Comparison of ENCODE assay signal across 11 cellular contexts in genomic region chr6:138160329-138161117, GRCh38. TPM values are rescaled to one million over a fixed set of nuclear protein-coding genes. Genes with fewer than 3 reads are reported as not detected.
A peak's percentile ranks its signal among the peaks of the same experiment; 100 is the strongest.
DNase-seq lines count a peak whose midpoint lies in the region; ATAC-seq, FAIRE-seq and TF ChIP-seq lines count a peak whose summit lies in the region.
"Had no signal": no experiment of that assay in that cellular context is flagged by ENCODE, and none has a peak within 500 bp of the region (broad histone marks: within the 10 kb centered on the region; RNA-seq: fewer than 3 reads in every experiment).

No MANE protein-coding gene starts in this region.

- intact Hi-C loops in activated CD4-positive, alpha-beta memory T cell treated with anti-CD3 and anti-CD28 coated beads for 36 hours (cut with micrococcal nuclease): loop anchor here (5.0 kb wide), 1 partner anchor 242 kb away; the partner anchor contains the start of gene HEBP2

- no peaks in the 10 kb centered on the region for H3K36me3 Mint-ChIP-seq in activated CD4-positive, alpha-beta memory T cell treated with anti-CD3 and anti-CD28 coated beads for 36 hours

- no peak for TF ChIP-seq CTCF in A549 (IDR thresholded peaks at IDR 0.05)

- ATAC-seq in A549 (no peak), HG02938 (IDR thresholded peaks at IDR 0.05; ENCODE audit: unreplicated experiment) (no peak), HG03354 (IDR thresholded peaks at IDR 0.05; ENCODE audit: poor library complexity, severe bottlenecking, unreplicated experiment) (no peak)

- H3K27me3 ChIP-seq in H7 (ENCODE audit: control insufficient read depth, insufficient read depth, low read length) (peaks cover 36% of the 10 kb centered on the region), layer of hippocampus (ENCODE audit: control insufficient read depth, insufficient read depth, low read length) (no peaks in the 10 kb centered on the region)

- no peak for TF ChIP-seq POLR2A in A549 (IDR thresholded peaks at IDR 0.05; ENCODE audit: low read length)

- FAIRE-seq in A549 (lab: Jason Lieb, UNC): no peak

- no peaks in the 10 kb centered on the region for H3K9me3 ChIP-seq in A549

- DNase-seq in A549 (ENCODE audit: low read depth in 1 of 2, low spot score in 1 of 2): no peak
- no peak for DNase-seq in H7
- DNase-seq in activated CD4-positive, alpha-beta memory T cell treated with anti-CD3 and anti-CD28 coated beads for 36 hours: no peak
- no peak for DNase-seq in AG20443 (ENCODE audit: low spot score)
- DNase-seq in inferior parietal cortex (ENCODE audit: extremely low spot score): no peak

- H3K9me3 Mint-ChIP-seq in activated CD4-positive, alpha-beta memory T cell treated with anti-CD3 and anti-CD28 coated beads for 36 hours: no peaks in the 10 kb centered on the region

- whole genome bisulfite sequencing in A549 (ENCODE audit: missing lambda C conversion rate): 65% methylated on average over 12 of the region's 12 CpGs

- peaks cover 47% of the 10 kb centered on the region for H3K27me3 Mint-ChIP-seq in activated CD4-positive, alpha-beta memory T cell treated with anti-CD3 and anti-CD28 coated beads for 36 hours

- H3K4me3 ChIP-seq in A549 (no peak overlapping the region), H7 (ENCODE audit: insufficient read depth, low read depth, low read length) (peak overlapping the region; percentile 85)

- H3K27ac Mint-ChIP-seq in activated CD4-positive, alpha-beta memory T cell treated with anti-CD3 and anti-CD28 coated beads for 36 hours: no peak overlapping the region

- CTCF ChIA-PET in A549 (lab: Yijun Ruan, JAX): no interaction called here
- CTCF ChIA-PET in activated CD4-positive, alpha-beta memory T cell treated with anti-CD3 and anti-CD28 coated beads for 36 hours (lab: Charles Lee): interaction anchor here (1.0 kb wide), 1 partner anchor 846 kb away, joined by 3 read pairs; no protein-coding TSS in a partner anchor

- peaks cover 4% of the 10 kb centered on the region; the same call in 1 of the 3 replicates for H3K4me1 ChIP-seq in A549

- peak overlapping the region; percentile 19 for H3K4me3 Mint-ChIP-seq in activated CD4-positive, alpha-beta memory T cell treated with anti-CD3 and anti-CD28 coated beads for 36 hours

- H3K27ac ChIP-seq in A549 (no peak overlapping the region), layer of hippocampus (ENCODE audit: low read depth, low read length) (peak overlapping the region; percentile 89)
- H3K27ac ChIP-seq: cardiac muscle cell had no signal

- no peak for TF ChIP-seq EP300 in A549 (IDR thresholded peaks at IDR 0.05)

- H3K4me2 ChIP-seq in A549: peak overlapping the region; percentile 93; the same call in 1 of the 3 replicates

- H3K36me3 ChIP-seq in H7 (replicated peaks; ENCODE audit: control insufficient read depth, insufficient read depth, low read length): no peaks in the 10 kb centered on the region
- H3K36me3 ChIP-seq: cardiac muscle cell had no signal

- POLR2A ChIA-PET in A549 (lab: Yijun Ruan, JAX): interaction anchor here (0.6 kb wide), 1 partner anchor 217 kb away, joined by 3 read pairs; no protein-coding TSS in a partner anchor
- POLR2A ChIA-PET in activated CD4-positive, alpha-beta memory T cell treated with anti-CD3 and anti-CD28 coated beads for 36 hours (lab: Charles Lee): no interaction called here

- peaks cover 14% of the 10 kb centered on the region for H3K4me1 Mint-ChIP-seq in activated CD4-positive, alpha-beta memory T cell treated with anti-CD3 and anti-CD28 coated beads for 36 hours (ENCODE audit: low read depth)

- TF ChIP-seq RAD21 in A549 (conservative IDR thresholded peaks at IDR 0.05 in 1 of 2, IDR thresholded peaks at IDR 0.05 in 1 of 2): no peak

TF ChIP-seq in A549, 52 proteins besides CTCF, POLR2A, EP300 and RAD21:
- no peak for TF ChIP-seq USF2 (IDR thresholded peaks at IDR 0.05)
- TF ChIP-seq KDM5A (IDR thresholded peaks at IDR 0.05): no peak
- TF ChIP-seq RARB (CRISPR knock-in tag; IDR thresholded peaks at IDR 0.05): no peak

RNA-seq across cellular contexts. Expression of gene ARFGEF3, which starts 1.2 kb away (rescaled TPM):
- 0.83 and 1.4 TPM in 2 replicates for polyA plus RNA-seq in A549 (2011; rRNA removed)
- polyA plus RNA-seq in A549 (2012; cell fraction: cytosol; rRNA removed): 0.13 and 0.16 TPM in 2 replicates
- polyA plus RNA-seq in A549 (2012; cell fraction: nucleus; rRNA removed): 0.12 and 0.16 TPM in 2 replicates
- 0.15 to 0.25 TPM (median 0.18 TPM) in 3 replicates for polyA plus RNA-seq in A549 (2017; fragmentation: RNase III; extraction: RNeasy Plus Mini Kit Qiagen cat#74134 plus additional on column Dnase treatment)
- polyA minus RNA-seq in A549 (2011; rRNA and poly(A)+ RNA removed): 2.2 and 2.6 TPM in 2 replicates
- total RNA-seq in H7 (2014; rRNA removed; shearing (Covaris generic)): 7.0 and 11.0 TPM in 2 replicates
- total RNA-seq in activated CD4-positive, alpha-beta memory T cell treated with anti-CD3 and anti-CD28 coated beads for 36 hours: under 1 TPM; 0.71 to 0.85 TPM

RNA-seq across cellular contexts. Expression of gene PERP, which starts 53.3 kb away (rescaled TPM):
- polyA plus RNA-seq in A549 (2011; rRNA removed) (48.3 and 52.5 TPM in 2 replicates), A549 (2017; fragmentation: RNase III; extraction: RNeasy Plus Mini Kit Qiagen cat#74134 plus additional on column Dnase treatment) (53.2 to 67.2 TPM (median 66.8 TPM) in 3 replicates)
- 15.0 and 21.9 TPM in 2 replicates for polyA plus RNA-seq in A549 (2012; cell fraction: cytosol; rRNA removed)
- polyA plus RNA-seq in A549 (2012; cell fraction: nucleus; rRNA removed): 13.0 and 16.8 TPM in 2 replicates
- polyA minus RNA-seq in A549 (2011; rRNA and poly(A)+ RNA removed): 30.5 and 35.7 TPM in 2 replicates
- 27.9 and 28.5 TPM in 2 replicates for total RNA-seq in H7 (2014; rRNA removed; shearing (Covaris generic))
- total RNA-seq in activated CD4-positive, alpha-beta memory T cell treated with anti-CD3 and anti-CD28 coated beads for 36 hours: 1 to 10 TPM; 8.7 to 8.8 TPM

RNA-seq across cellular contexts. Expression of gene PBOV1, which starts 57.8 kb away (rescaled TPM):
- polyA plus RNA-seq in A549 (2011; rRNA removed) (not detected in 2 replicates), A549 (2017; fragmentation: RNase III; extraction: RNeasy Plus Mini Kit Qiagen cat#74134 plus additional on column Dnase treatment) (not detected in 3 replicates)
- polyA plus RNA-seq in A549 (2012; cell fraction: cytosol; rRNA removed): not detected in 2 replicates
- not detected in 2 replicates for polyA plus RNA-seq in A549 (2012; cell fraction: nucleus; rRNA removed)
- polyA minus RNA-seq in A549 (2011; rRNA and poly(A)+ RNA removed): not detected in 2 replicates
- not detected in 2 replicates for total RNA-seq in H7 (2014; rRNA removed; shearing (Covaris generic))
- total RNA-seq in activated CD4-positive, alpha-beta memory T cell treated with anti-CD3 and anti-CD28 coated beads for 36 hours: not detected
- total RNA-seq: cardiac muscle cell, kidney, ureter had no signal
- polyA plus RNA-seq: cardiac muscle cell had no signal
